In the genomic region with DNA sequence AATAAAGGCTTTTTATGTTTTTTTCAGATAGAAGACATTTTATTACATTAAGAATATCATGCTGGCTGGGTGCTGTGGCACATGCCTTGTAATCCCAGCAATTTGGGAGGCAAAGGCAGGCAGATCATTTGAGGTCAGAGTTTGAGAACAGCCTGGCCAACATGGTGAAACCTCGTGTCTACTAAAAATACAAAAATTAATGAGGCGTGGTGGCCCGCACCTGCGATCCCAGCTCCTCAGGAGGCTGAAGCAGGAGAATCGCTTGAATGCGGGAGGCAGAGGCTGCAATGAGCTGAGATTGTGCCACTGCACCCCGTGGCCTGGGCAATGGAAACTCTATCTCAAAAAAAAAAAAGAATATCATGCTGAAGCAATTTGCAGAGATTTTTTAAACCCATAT, we compare ENCODE assay signal across 21 cellular contexts.
"Had no signal": no experiment of that assay in that cellular context is flagged by ENCODE, and none has a peak within 500 bp of the region (broad histone marks: within the 10 kb centered on the region; RNA-seq: fewer than 3 reads in every experiment).

No MANE protein-coding gene starts in this region.

- H3K36me3 ChIP-seq: esophagus squamous epithelium, right lobe of liver, transverse colon had no signal

- H3K4me3 ChIP-seq: esophagus squamous epithelium, mucosa of descending colon, right lobe of liver, skin epidermis, testis, transverse colon had no signal

- H3K27ac ChIP-seq: esophagus squamous epithelium, right lobe of liver, skin epidermis, testis had no signal

- DNase-seq: activated CD4-positive, alpha-beta T cell treated with anti-CD3 and anti-CD28 coated beads for 1 hour; activated CD4-positive, alpha-beta T cell treated with anti-CD3 and anti-CD28 coated beads, Interleukin-2, amount 10 ng/mL, durations not matched to agents 7 days and 5 days; activated CD8-positive, alpha-beta T cell treated with anti-CD3 and anti-CD28 coated beads for 36 hours; activated gamma-delta T cell treated with Interleukin-2 at 50 U/mL for 16 hours; activated naive CD4-positive, alpha-beta T cell treated with anti-CD3 and anti-CD28 coated beads, Interleukin-2, amount 50 U/mL, for 16 hours; activated T-cell treated with anti-CD3 and anti-CD28 coated beads, Interleukin-2, amount 50 U/mL, for 4 hours; amniotic stem cell; central memory CD4-positive, alpha-beta T cell; dermis blood vessel endothelial cell; effector CD4-positive, alpha-beta T cell; esophagus squamous epithelium; foreskin melanocyte; right lobe of liver; stimulated activated CD4-positive, alpha-beta T cell treated with anti-CD3 and anti-CD28 coated beads, Interleukin-12 subunit alpha, Interleukin-12 subunit beta, amount 100 ng/mL, for 4 hours; stimulated activated CD4-positive, alpha-beta T cell treated with anti-CD3 and anti-CD28 coated beads, Interleukin-4, amount 100 ng/mL, for 1 hour; stimulated activated naive CD8-positive, alpha-beta T cell treated with anti-CD3 and anti-CD28 coated beads, Interleukin-15, Interleukin-2, amounts not matched to agents 100 U/mL and 50 U/mL, for 24 hours; T1000; testis had no signal

- H3K27me3 ChIP-seq: esophagus squamous epithelium, right lobe of liver, testis, transverse colon had no signal

- H3K4me1 ChIP-seq: right lobe of liver, testis had no signal

- H3K9me3 ChIP-seq: esophagus squamous epithelium, mucosa of descending colon, right lobe of liver, testis, transverse colon had no signal
